In genomic region chr2:224268441-224268840, GRCh38 we compare ENCODE assay signal across 11 cellular contexts.
DNase-seq lines count a peak whose midpoint lies in the region; ATAC-seq and TF ChIP-seq lines count a peak whose summit lies in the region.
"Had no signal": no experiment of that assay in that cellular context is flagged by ENCODE, and none has a peak within 500 bp of the region (broad histone marks: within the 10 kb centered on the region; RNA-seq: fewer than 3 reads in every experiment).

No MANE protein-coding gene starts in this region.

- H3K4me2 ChIP-seq in mammary epithelial cell (ENCODE audit: insufficient read depth, low read depth, low read length) (no peak overlapping the region), mesendoderm (ENCODE audit: low read length) (no peak overlapping the region)

- CTCF ChIA-PET in mammary epithelial cell (lab: Charles Lee; ENCODE audit: low non-redundant PET) = no interaction called here

- H3K36me3 ChIP-seq in mammary epithelial cell (ENCODE audit: insufficient read depth, low read length) (no peaks in the 10 kb centered on the region), mesendoderm (ENCODE audit: control insufficient read depth, insufficient read depth, low read length) (no peaks in the 10 kb centered on the region), BE2C (no peaks in the 10 kb centered on the region)

- H2AK5ac ChIP-seq in mesendoderm (ENCODE audit: low read length) = no peak overlapping the region

- no peak for ATAC-seq in HG02588 (IDR thresholded peaks at IDR 0.05; ENCODE audit: unreplicated experiment)

- no peaks in the 10 kb centered on the region for H3K79me2 ChIP-seq in mammary epithelial cell (ENCODE audit: insufficient read depth, low read length)
- H3K79me2 ChIP-seq in mesendoderm (ENCODE audit: control insufficient read depth, insufficient read depth, low read length) = no peaks in the 10 kb centered on the region

- no peak overlapping the region for H2BK15ac ChIP-seq in mesendoderm (replicated peaks; ENCODE audit: low read depth)

- H3K27ac ChIP-seq in mammary epithelial cell (ENCODE audit: insufficient read depth, low read depth, low read length) (no peak overlapping the region), mesendoderm (ENCODE audit: low read depth, low read length) (no peak overlapping the region)

- intact Hi-C loops in mammary epithelial cell (cut with micrococcal nuclease) = no loop called here
- intact Hi-C loops in activated T-helper 1 cell treated with anti-CD3 and anti-CD28 coated beads, Interleukin-12 subunit alpha, Interleukin-12 subunit beta, Interleukin-2, Interleukin-4 antibody, amounts not matched to agents 30 ng/mL and 10 ng/mL and 1 ng/mL, durations not matched to agents 14 hours and 24 hours and 36 hours (cut with micrococcal nuclease) = no loop called here

- no peaks in the 10 kb centered on the region for H3K4me1 Mint-ChIP-seq in activated T-helper 1 cell treated with anti-CD3 and anti-CD28 coated beads, Interleukin-12 subunit alpha, Interleukin-12 subunit beta, Interleukin-2, Interleukin-4 antibody, amounts not matched to agents 30 ng/mL and 10 ng/mL and 1 ng/mL, durations not matched to agents 14 hours and 24 hours and 36 hours (ENCODE audit: low read depth)
- H3K4me1 Mint-ChIP-seq: memory B cell had no signal

- dilution Hi-C loops in mammary epithelial cell (cut with HindIII; ENCODE audit: low sequenced_read_pairs) = no loop called here

- no peaks in the 10 kb centered on the region for H3K36me3 Mint-ChIP-seq in activated T-helper 1 cell treated with anti-CD3 and anti-CD28 coated beads, Interleukin-12 subunit alpha, Interleukin-12 subunit beta, Interleukin-2, Interleukin-4 antibody, amounts not matched to agents 30 ng/mL and 10 ng/mL and 1 ng/mL, durations not matched to agents 14 hours and 24 hours and 36 hours (ENCODE audit: low read depth)
- H3K36me3 Mint-ChIP-seq: memory B cell had no signal

- no peak for TF ChIP-seq CTCF in AG09319 (IDR thresholded peaks at IDR 0.05; ENCODE audit: low read depth, low read length)
- no peak for TF ChIP-seq CTCF in mammary epithelial cell (conservative IDR thresholded peaks at IDR 0.05 in 1 of 2, IDR thresholded peaks at IDR 0.05 in 1 of 2; ENCODE audit: extremely low read depth in 1 of 2, insufficient read depth in 1 of 2, low read depth in 1 of 2, low read length in 2 of 2)
- no peak for TF ChIP-seq CTCF in BE2C (IDR thresholded peaks at IDR 0.05; ENCODE audit: low read depth, low read length)

- H3K27me3 ChIP-seq in mammary epithelial cell (ENCODE audit: insufficient read depth, low read length) (no peaks in the 10 kb centered on the region), mesendoderm (ENCODE audit: insufficient read depth, low read length, poor library complexity) (no peaks in the 10 kb centered on the region), BE2C (peaks cover 3% of the 10 kb centered on the region; the same call in 1 of the 2 replicates)

- no peak overlapping the region for H3K9ac ChIP-seq in mammary epithelial cell (ENCODE audit: insufficient read depth, low read length)
- no peak overlapping the region for H3K9ac ChIP-seq in mesendoderm (ENCODE audit: low read length)

- peak overlapping the region; percentile 83 for H4K8ac ChIP-seq in mesendoderm (ENCODE audit: low read depth, low read length)

- 71% methylated on average over 4 of the region's 4 CpGs for WGBS in mammary epithelial cell (ENCODE audit: low coverage, missing lambda C conversion rate)
- no CpG with 5 or more reads among the region's 4 CpGs for WGBS in mesendoderm (ENCODE audit: extremely low coverage, insufficient coverage, low lambda C conversion rate)

- no peak overlapping the region for H3K23ac ChIP-seq in mesendoderm (ENCODE audit: low read length)

- no peak overlapping the region for H3K56ac ChIP-seq in mesendoderm (ENCODE audit: low read length)

- no peaks in the 10 kb centered on the region for H3K9me3 ChIP-seq in mammary epithelial cell (replicated peaks; ENCODE audit: insufficient read depth, low read length)
- H3K9me3 ChIP-seq in BE2C = no peaks in the 10 kb centered on the region

- H3K4me1 ChIP-seq in mammary epithelial cell (ENCODE audit: insufficient read depth, low read length) (no peaks in the 10 kb centered on the region), mesendoderm (ENCODE audit: control insufficient read depth, low read depth, low read length) (peaks cover 6% of the 10 kb centered on the region), BE2C (no peaks in the 10 kb centered on the region)

- H4K5ac ChIP-seq in mesendoderm (ENCODE audit: low read length) = no peak overlapping the region

- H3K4ac ChIP-seq in mesendoderm (ENCODE audit: low read depth, low read length) = no peak overlapping the region

- H3K27ac Mint-ChIP-seq in activated T-helper 1 cell treated with anti-CD3 and anti-CD28 coated beads, Interleukin-12 subunit alpha, Interleukin-12 subunit beta, Interleukin-2, Interleukin-4 antibody, amounts not matched to agents 30 ng/mL and 10 ng/mL and 1 ng/mL, durations not matched to agents 14 hours and 24 hours and 36 hours = no peak overlapping the region
- H3K27ac Mint-ChIP-seq: dendritic cell treated with granulocyte-macrophage colony-stimulating factor and Interleukin-4, amounts not matched to agents 40 ng/mL and 50 ng/mL, for 4 days; memory B cell had no signal

- H4K20me1 ChIP-seq in mammary epithelial cell (ENCODE audit: insufficient read depth, low read length) = no peaks in the 10 kb centered on the region

- DNase-seq in AG09319 (ENCODE audit: extremely low read depth, low read depth) = peak; percentile 77
- peak; percentile 3 for DNase-seq in NCI-H1417 treated with DMSO at 0.1 percent for 48 hours (lab: John Stamatoyannopoulos, UW)
- DNase-seq in mammary epithelial cell = peak; percentile 66
- DNase-seq in mesendoderm = no peak
- no peak for DNase-seq in activated T-helper 1 cell treated with anti-CD3 and anti-CD28 coated beads, Interleukin-12 subunit alpha, Interleukin-12 subunit beta, Interleukin-2, Interleukin-4 antibody, amounts not matched to agents 30 ng/mL and 10 ng/mL and 1 ng/mL, durations not matched to agents 14 hours and 24 hours and 36 hours (ENCODE audit: low spot score)
- DNase-seq in BE2C = no peak
- DNase-seq in NCI-H510A treated with DMSO at 0.1 percent for 48 hours (lab: John Stamatoyannopoulos, UW) = no peak
- DNase-seq: NCI-H82 had no signal

- no peak overlapping the region for H2BK120ac ChIP-seq in mesendoderm (ENCODE audit: low read depth, low read length)

- H3K4me3 ChIP-seq in mammary epithelial cell (replicated peaks in 1 of 3; ENCODE audit: insufficient read depth in 1 of 3, low read depth in 2 of 3, low read length in 3 of 3) (no peak overlapping the region), mesendoderm (ENCODE audit: low read length) (no peak overlapping the region), BE2C (ENCODE audit: low read depth, low read length) (no peak overlapping the region)

- H2BK5ac ChIP-seq in mesendoderm (ENCODE audit: low read length) = no peak overlapping the region

- no TSS peak for BruUV-seq in mammary epithelial cell (replicated peaks; lab: Mats Ljungman, UMichigan)

- no peaks in the 10 kb centered on the region for H3K9me3 Mint-ChIP-seq in activated T-helper 1 cell treated with anti-CD3 and anti-CD28 coated beads, Interleukin-12 subunit alpha, Interleukin-12 subunit beta, Interleukin-2, Interleukin-4 antibody, amounts not matched to agents 30 ng/mL and 10 ng/mL and 1 ng/mL, durations not matched to agents 14 hours and 24 hours and 36 hours
- H3K9me3 Mint-ChIP-seq: dendritic cell treated with granulocyte-macrophage colony-stimulating factor and Interleukin-4, amounts not matched to agents 40 ng/mL and 50 ng/mL, for 4 days; memory B cell had no signal

- H2AFZ ChIP-seq in mammary epithelial cell (ENCODE audit: low read depth, low read length) = no peak overlapping the region

- no peak overlapping the region for H3K18ac ChIP-seq in mesendoderm (ENCODE audit: low read length)

- H3K79me1 ChIP-seq in mesendoderm (ENCODE audit: low read length) = no peaks in the 10 kb centered on the region

- no peak overlapping the region for H3K4me3 Mint-ChIP-seq in activated T-helper 1 cell treated with anti-CD3 and anti-CD28 coated beads, Interleukin-12 subunit alpha, Interleukin-12 subunit beta, Interleukin-2, Interleukin-4 antibody, amounts not matched to agents 30 ng/mL and 10 ng/mL and 1 ng/mL, durations not matched to agents 14 hours and 24 hours and 36 hours
- H3K4me3 Mint-ChIP-seq: dendritic cell treated with granulocyte-macrophage colony-stimulating factor and Interleukin-4, amounts not matched to agents 40 ng/mL and 50 ng/mL, for 4 days; memory B cell had no signal

- in situ Hi-C loops in mammary epithelial cell (cut with MboI; ENCODE audit: low sequenced_read_pairs in 2 of 2) = no loop called here

- H3K27me3 Mint-ChIP-seq in activated T-helper 1 cell treated with anti-CD3 and anti-CD28 coated beads, Interleukin-12 subunit alpha, Interleukin-12 subunit beta, Interleukin-2, Interleukin-4 antibody, amounts not matched to agents 30 ng/mL and 10 ng/mL and 1 ng/mL, durations not matched to agents 14 hours and 24 hours and 36 hours (ENCODE audit: insufficient read depth) = peaks cover 10% of the 10 kb centered on the region

Comparison
In these comparisons a context has a peak if more than half of its experiments do, and no peak if none do; other contexts are left out.
1. DNase-seq: peak in AG09319 (single experiment), NCI-H1417 treated with DMSO at 0.1 percent for 48 hours (single experiment) and mammary epithelial cell (single experiment); none in mesendoderm (single experiment), activated T-helper 1 cell treated with anti-CD3 and anti-CD28 coated beads, Interleukin-12 subunit alpha, Interleukin-12 subunit beta, Interleukin-2, Interleukin-4 antibody, amounts not matched to agents 30 ng/mL and 10 ng/mL and 1 ng/mL, durations not matched to agents 14 hours and 24 hours and 36 hours (single experiment), BE2C (single experiment) and NCI-H510A treated with DMSO at 0.1 percent for 48 hours (single experiment).